In genomic region chr5:6377121-6377520, GRCh38 we compare ENCODE assay signal across 8 cellular contexts. TPM values are rescaled to one million over a fixed set of nuclear protein-coding genes. Genes with fewer than 3 reads are reported as not detected.
A peak's percentile ranks its signal among the peaks of the same experiment; 100 is the strongest.
DNase-seq lines count a peak whose midpoint lies in the region; ATAC-seq and TF ChIP-seq lines count a peak whose summit lies in the region.

No MANE protein-coding gene starts in this region.

- peak overlapping the region; percentile 93 for H3K4me3 Mint-ChIP-seq in activated T-cell treated with anti-CD3 and anti-CD28 coated beads, Interleukin-2, amount 50 U/mL, for 4 hours

- H3K36me3 ChIP-seq in ascending aorta (peaks cover 29 to 45% of the 10 kb centered on the region in 2 donors), right lobe of liver (peaks cover 2 to 48% (median 11%) of the 10 kb centered on the region in 4 donors), tibial artery (peaks cover 39 to 46% (median 43%) of the 10 kb centered on the region in 3 donors)

- WGBS in right lobe of liver (ENCODE audit: insufficient coverage, low coverage, low lambda C conversion rate, missing lambda C conversion rate) = 64% methylated on average over 7 of the region's 8 CpGs

- H3K36me3 Mint-ChIP-seq in activated T-cell treated with anti-CD3 and anti-CD28 coated beads, Interleukin-2, amount 50 U/mL, for 4 hours (ENCODE audit: insufficient read depth) = peaks cover 49% of the 10 kb centered on the region

- no peaks in the 10 kb centered on the region for H3K9me3 Mint-ChIP-seq in activated T-cell treated with anti-CD3 and anti-CD28 coated beads, Interleukin-2, amount 50 U/mL, for 4 hours

- TF ChIP-seq CTCF in ascending aorta (IDR thresholded peaks at IDR 0.05) (no peak), right lobe of liver (IDR thresholded peaks at IDR 0.05) (no peak), tibial artery (IDR thresholded peaks at IDR 0.05) (no peak)

- H3K27ac ChIP-seq in ascending aorta (peak overlapping the region; percentile 84 to 95), right lobe of liver (no peak overlapping the region), tibial artery (peak overlapping the region; percentile 90 to 91)

- H3K27me3 ChIP-seq in ascending aorta (no peaks in the 10 kb centered on the region), right lobe of liver (no peaks in the 10 kb centered on the region), tibial artery (no peaks in the 10 kb centered on the region)

- H3K9me3 ChIP-seq in ascending aorta (no peaks in the 10 kb centered on the region), right lobe of liver (no peaks in the 10 kb centered on the region), tibial artery (no peaks in the 10 kb centered on the region)

- no peaks in the 10 kb centered on the region for H3K27me3 Mint-ChIP-seq in activated T-cell treated with anti-CD3 and anti-CD28 coated beads, Interleukin-2, amount 50 U/mL, for 4 hours (ENCODE audit: low read depth)

- H3K4me3 ChIP-seq in ascending aorta (peak overlapping the region; percentile 80 to 86), right lobe of liver (peak overlapping the region; percentile 92 to 100 (median 100)), tibial artery (peak overlapping the region; percentile 94 to 99)

- peaks cover 4 to 12% of the 10 kb centered on the region in 2 donors for H3K4me1 ChIP-seq in ascending aorta
- peaks cover 0 to 19% (median 3%) of the 10 kb centered on the region in 4 donors for H3K4me1 ChIP-seq in right lobe of liver
- H3K4me1 ChIP-seq in tibial artery = peaks cover 0 to 19% (median 16%) of the 10 kb centered on the region in 4 donors

- no peak for ATAC-seq in activated T-cell treated with anti-CD3 and anti-CD28 coated beads, Interleukin-2, amount 50 U/mL, for 4 hours
- no peak for ATAC-seq in right lobe of liver
- ATAC-seq in GM18870 (IDR thresholded peaks at IDR 0.05; ENCODE audit: unreplicated experiment) = no peak
- ATAC-seq in HG03175 (IDR thresholded peaks at IDR 0.05; ENCODE audit: unreplicated experiment) = no peak

- DNase-seq in activated T-cell treated with anti-CD3 and anti-CD28 coated beads, Interleukin-2, amount 50 U/mL, for 4 hours = no peak
- no peak for DNase-seq in activated T-cell treated with anti-CD3 and anti-CD28 coated beads for 4 hours
- DNase-seq in ascending aorta (ENCODE audit: low spot score in 2 of 2) = peak in 1 of 2 donors; percentile 21
- no peak for DNase-seq in right lobe of liver
- DNase-seq in tibial artery = no peak
- DNase-seq in HUDEP-2 (lab: John Stamatoyannopoulos, UW; ENCODE audit: unreplicated experiment in 76 of 76) = no peak

- no peak for TF ChIP-seq POLR2A in right lobe of liver (IDR thresholded peaks at IDR 0.05)

- peaks cover 50% of the 10 kb centered on the region for H3K4me1 Mint-ChIP-seq in activated T-cell treated with anti-CD3 and anti-CD28 coated beads, Interleukin-2, amount 50 U/mL, for 4 hours (ENCODE audit: low read depth)

- intact Hi-C loops in ascending aorta (cut with DNase I) = loop anchor here (5.0 to 10.0 kb wide), 4 partner anchors 335 to 885 kb away; partner anchors contain the start of gene TENT4A
- intact Hi-C loops in right lobe of liver (cut with DNase I) = no loop called here
- intact Hi-C loops in tibial artery (cut with DNase I; ENCODE audit: low total_unique reads) = loop anchor here (5.0 kb wide), 1 partner anchor 70 kb away; the partner anchor contains the start of gene UBE2QL1

RNA-seq across cellular contexts. Expression of gene MED10, which starts 1.2 kb away (rescaled TPM):
- 10 to 100 TPM; 82.1 to 97.3 (median 83.5) TPM for total RNA-seq in activated T-cell treated with anti-CD3 and anti-CD28 coated beads, Interleukin-2, amount 50 U/mL, for 4 hours
- total RNA-seq in ascending aorta (2.9 TPM), right lobe of liver (10 to 100 TPM in 4 of 6 experiments, 1 to 10 TPM in 2; 9.3 to 15.4 (median 12.7) TPM)

Comparison
In these comparisons a context has a peak if more than half of its experiments do, and no peak if none do; other contexts are left out.
1. H3K27ac ChIP-seq: peak in ascending aorta (2 of 2) and tibial artery (2 of 2); none in right lobe of liver (0 of 3).
2. RNA of gene MED10, which starts 1.2 kb away (total RNA-seq): 82.1 to 97.3 TPM in activated T-cell treated with anti-CD3 and anti-CD28 coated beads, Interleukin-2, amount 50 U/mL, for 4 hours; 9.3 to 15.4 TPM in right lobe of liver and 2.9 TPM in ascending aorta (single experiment); every median in the first group is over 4 times any median in the second.
3. intact Hi-C loops: an anchor here in ascending aorta (5.0 to 10.0 kb wide) and tibial artery (5.0 kb wide); none called in right lobe of liver.
4. Peak in every context shown above with its lines, with median percentiles within 50 percentile points of each other: H3K4me3 ChIP-seq.